ENCODE assay signal across 9 cellular contexts in the genomic region with DNA sequence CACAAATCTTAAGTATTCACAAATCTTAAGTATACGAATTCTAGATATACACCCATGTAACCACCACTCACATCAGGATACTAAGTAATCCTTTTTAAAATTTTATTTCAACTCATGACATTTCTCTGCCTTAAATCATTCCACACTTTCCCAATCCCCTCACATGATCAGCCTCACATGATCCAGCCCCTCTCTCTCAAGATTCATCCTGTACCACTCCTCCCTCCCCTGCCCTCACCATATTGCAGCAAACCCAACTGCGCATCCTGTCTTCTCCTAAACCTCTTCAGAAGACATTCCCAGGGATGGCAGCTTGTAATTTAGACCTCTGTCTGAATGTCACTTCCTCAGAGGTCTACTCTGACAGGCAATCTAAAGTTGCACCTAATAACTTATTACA. TPM values are rescaled to one million over a fixed set of nuclear protein-coding genes. Genes with fewer than 3 reads are reported as not detected.
A peak's percentile ranks its signal among the peaks of the same experiment; 100 is the strongest.
DNase-seq lines count a peak whose midpoint lies in the region; ATAC-seq and TF ChIP-seq lines count a peak whose summit lies in the region.
"Had no signal": no experiment of that assay in that cellular context is flagged by ENCODE, and none has a peak within 500 bp of the region (broad histone marks: within the 10 kb centered on the region; RNA-seq: fewer than 3 reads in every experiment).

No MANE protein-coding gene starts in this region.

- peaks cover 4% of the 10 kb centered on the region; the same call in 1 of the 3 replicates for H3K9me3 Mint-ChIP-seq in GM23338
- H3K9me3 Mint-ChIP-seq in activated CD4-positive, alpha-beta memory T cell treated with anti-CD3 and anti-CD28 coated beads, Interleukin-2, amount 10 ng/mL, durations not matched to agents 7 days and 5 days = no peaks in the 10 kb centered on the region
- H3K9me3 Mint-ChIP-seq in effector memory CD8-positive, alpha-beta T cell = no peaks in the 10 kb centered on the region

- peaks cover 19% of the 10 kb centered on the region for H3K27me3 Mint-ChIP-seq in GM23338 (ENCODE audit: insufficient read depth, low read depth, poor library complexity)
- peaks cover 9% of the 10 kb centered on the region for H3K27me3 Mint-ChIP-seq in activated CD4-positive, alpha-beta memory T cell treated with anti-CD3 and anti-CD28 coated beads, Interleukin-2, amount 10 ng/mL, durations not matched to agents 7 days and 5 days
- peaks cover 5 to 11% of the 10 kb centered on the region in 2 donors for H3K27me3 Mint-ChIP-seq in effector memory CD8-positive, alpha-beta T cell

- peaks cover 32% of the 10 kb centered on the region for H3K36me3 Mint-ChIP-seq in GM23338 (ENCODE audit: low read depth)
- H3K36me3 Mint-ChIP-seq in activated CD4-positive, alpha-beta memory T cell treated with anti-CD3 and anti-CD28 coated beads, Interleukin-2, amount 10 ng/mL, durations not matched to agents 7 days and 5 days (ENCODE audit: low read depth) = peaks cover 25% of the 10 kb centered on the region
- H3K36me3 Mint-ChIP-seq in effector memory CD8-positive, alpha-beta T cell (ENCODE audit: insufficient read depth) = peaks cover 25% of the 10 kb centered on the region

- peaks cover 12% of the 10 kb centered on the region for H3K36me3 ChIP-seq in ACC112 (ENCODE audit: insufficient read depth, low read length)
- H3K36me3 ChIP-seq in GM23338 (ENCODE audit: insufficient read depth) = peaks cover 6% of the 10 kb centered on the region; the same call in 1 of the 2 replicates
- peaks cover 3% of the 10 kb centered on the region for H3K36me3 ChIP-seq in iPS-15b (ENCODE audit: control insufficient read depth, insufficient read depth, low read length)
- H3K36me3 ChIP-seq in psoas muscle (ENCODE audit: insufficient read depth in 1 of 2, low read depth in 1 of 2) = no peaks in the 10 kb centered on the region

- peak; percentile 49 for DNase-seq in GM23338 (ENCODE audit: low spot score)
- DNase-seq in activated CD4-positive, alpha-beta memory T cell treated with anti-CD3 and anti-CD28 coated beads, Interleukin-2, amount 10 ng/mL, durations not matched to agents 7 days and 5 days = no peak
- no peak for DNase-seq in psoas muscle
- DNase-seq in DMS79 (lab: John Stamatoyannopoulos, UW) = no peak
- DNase-seq in effector memory CD8-positive, alpha-beta T cell = no peak

- TF ChIP-seq CTCF in GM23338 (conservative IDR thresholded peaks at IDR 0.05; ENCODE audit: low read depth in 2 of 2) = no peak
- TF ChIP-seq CTCF in psoas muscle (IDR thresholded peaks at IDR 0.05) = no peak

- H3K4me1 ChIP-seq in ACC112 (ENCODE audit: control insufficient read depth, insufficient read depth, low read length, unreplicated experiment) (peaks cover 34% of the 10 kb centered on the region), GM23338 (ENCODE audit: insufficient read depth) (peaks cover 29% of the 10 kb centered on the region), iPS-15b (ENCODE audit: control insufficient read depth, insufficient read depth, low read length) (peaks cover 3% of the 10 kb centered on the region), psoas muscle (peaks cover 34% of the 10 kb centered on the region)

- H4K20me1 ChIP-seq in GM23338 (replicated peaks; ENCODE audit: insufficient read depth) = peaks cover 21% of the 10 kb centered on the region

- H3K4me3 Mint-ChIP-seq in GM23338 = peak overlapping the region; percentile 96
- peak overlapping the region; percentile 97 for H3K4me3 Mint-ChIP-seq in activated CD4-positive, alpha-beta memory T cell treated with anti-CD3 and anti-CD28 coated beads, Interleukin-2, amount 10 ng/mL, durations not matched to agents 7 days and 5 days
- peak overlapping the region in 1 of 2 donors; percentile 97 for H3K4me3 Mint-ChIP-seq in effector memory CD8-positive, alpha-beta T cell

- POLR2A ChIA-PET in activated CD4-positive, alpha-beta memory T cell treated with anti-CD3 and anti-CD28 coated beads, Interleukin-2, amount 10 ng/mL, durations not matched to agents 7 days and 5 days (lab: Charles Lee) = interaction anchor here (1.8 to 2.0 kb wide), 2 partner anchors 8 to 131 kb away, joined by 4 to 10 read pairs; no protein-coding TSS in a partner anchor

- intact Hi-C loops in psoas muscle (cut with DNase I) = no loop called here

- 0 out of 2 replicates have a peak, but pooled peaks cover 4% of the 10 kb centered on the region for H3F3A ChIP-seq in GM23338 (replicated peaks; ENCODE audit: low read depth)

- H3K27ac ChIP-seq in ACC112 (ENCODE audit: low read depth, low read length) = peak overlapping the region; percentile 60
- peak overlapping the region; percentile 99 for H3K27ac ChIP-seq in GM23338 (ENCODE audit: low read depth)
- no peak overlapping the region for H3K27ac ChIP-seq in psoas muscle

- peaks cover 40% of the 10 kb centered on the region for H3K79me2 ChIP-seq in ACC112 (ENCODE audit: control insufficient read depth, insufficient read depth, low read length, unreplicated experiment)
- H3K79me2 ChIP-seq in GM23338 (replicated peaks; ENCODE audit: insufficient read depth) = peaks cover 32% of the 10 kb centered on the region

- H3K9ac ChIP-seq in iPS-15b (ENCODE audit: low read depth, low read length) = no peak overlapping the region

- CTCF ChIA-PET in activated CD4-positive, alpha-beta memory T cell treated with anti-CD3 and anti-CD28 coated beads, Interleukin-2, amount 10 ng/mL, durations not matched to agents 7 days and 5 days (lab: Charles Lee) = interaction anchor here (3.5 kb wide), 1 partner anchor 24 kb away, joined by 17 read pairs; no protein-coding TSS in a partner anchor

- WGBS in psoas muscle, 3 donors = 86 to 94% (median 94%) methylated on average over 2 of the region's 2 CpGs

- H3K27me3 ChIP-seq in ACC112 (ENCODE audit: insufficient read depth, low read length) (no peaks in the 10 kb centered on the region), GM23338 (ENCODE audit: insufficient read depth) (no peaks in the 10 kb centered on the region), iPS-15b (ENCODE audit: control insufficient read depth, insufficient read depth, low read length) (no peaks in the 10 kb centered on the region), psoas muscle (ENCODE audit: insufficient read depth in 3 of 3, low read length in 2 of 3) (peaks cover 0 to 7% (median 0%) of the 10 kb centered on the region in 3 donors)
- H3K27me3 ChIP-seq: upper lobe of right lung had no signal

- H2AFZ ChIP-seq in ACC112 (ENCODE audit: low read length, unreplicated experiment) = peak overlapping the region; percentile 43
- no peak overlapping the region for H2AFZ ChIP-seq in GM23338

- no peaks in the 10 kb centered on the region for H3K9me2 ChIP-seq in GM23338 (ENCODE audit: insufficient read depth)

- H3K4me2 ChIP-seq in GM23338 = peak overlapping the region; percentile 82

- H3K27ac Mint-ChIP-seq in GM23338 = peak overlapping the region; percentile 76
- no peak overlapping the region for H3K27ac Mint-ChIP-seq in activated CD4-positive, alpha-beta memory T cell treated with anti-CD3 and anti-CD28 coated beads, Interleukin-2, amount 10 ng/mL, durations not matched to agents 7 days and 5 days
- peak overlapping the region in 1 of 2 donors; percentile 62 for H3K27ac Mint-ChIP-seq in effector memory CD8-positive, alpha-beta T cell

- H3K4me1 Mint-ChIP-seq in GM23338 = peaks cover 28% of the 10 kb centered on the region
- peaks cover 35% of the 10 kb centered on the region for H3K4me1 Mint-ChIP-seq in activated CD4-positive, alpha-beta memory T cell treated with anti-CD3 and anti-CD28 coated beads, Interleukin-2, amount 10 ng/mL, durations not matched to agents 7 days and 5 days
- H3K4me1 Mint-ChIP-seq in effector memory CD8-positive, alpha-beta T cell (ENCODE audit: low read depth in 2 of 2) = peaks cover 20 to 23% of the 10 kb centered on the region in 2 donors

- H3K4me3 ChIP-seq in ACC112 (ENCODE audit: low read depth, low read length) = peak overlapping the region; percentile 84
- H3K4me3 ChIP-seq in GM23338 = peak overlapping the region; percentile 98
- H3K4me3 ChIP-seq in iPS-15b (ENCODE audit: low read depth, low read length) = peak overlapping the region; percentile 98
- no peak overlapping the region for H3K4me3 ChIP-seq in psoas muscle

- no peak for ATAC-seq in GM23338
- no peak for ATAC-seq in psoas muscle
- no peak for ATAC-seq in HG02981 (IDR thresholded peaks at IDR 0.05; ENCODE audit: unreplicated experiment)
- no peak for ATAC-seq in effector memory CD8-positive, alpha-beta T cell (replicated peaks)
- ATAC-seq: upper lobe of right lung had no signal

- H3K9me3 ChIP-seq in iPS-15b (ENCODE audit: control insufficient read depth, insufficient read depth, low read length) = no peaks in the 10 kb centered on the region
- no peaks in the 10 kb centered on the region for H3K9me3 ChIP-seq in psoas muscle
- H3K9me3 ChIP-seq: upper lobe of right lung had no signal

TF ChIP-seq in GM23338, 12 proteins besides CTCF, POLR2A, EP300 and RAD21:
- no peak for TF ChIP-seq ZNF114 (CRISPR knock-in tag; IDR thresholded peaks at IDR 0.05)

RNA-seq across cellular contexts. Expression of a gene that starts 1.7 kb away (rescaled TPM):
- 564 and 584 TPM in 2 replicates for total RNA-seq in GM23338 (2014; rRNA removed; shearing (Covaris generic))
- polyA plus RNA-seq in GM23338 (2016; fragmentation: Nextera tagmentation; extraction: Ambion mirVana) (130 and 141 TPM in 2 replicates), psoas muscle (100 to 1,000 TPM; 150 to 304 (median 207) TPM)
- 100 to 1,000 TPM; 303 to 311 TPM for total RNA-seq in activated CD4-positive, alpha-beta memory T cell treated with anti-CD3 and anti-CD28 coated beads, Interleukin-2, amount 10 ng/mL, durations not matched to agents 7 days and 5 days
- total RNA-seq in psoas muscle = 100 to 1,000 TPM; 565 to 669 (median 617) TPM

RNA-seq across cellular contexts. Expression of a gene that starts 45.3 kb away (rescaled TPM):
- 5.7 and 6.9 TPM in 2 replicates for total RNA-seq in GM23338 (2014; rRNA removed; shearing (Covaris generic))
- polyA plus RNA-seq in GM23338 (2016; fragmentation: Nextera tagmentation; extraction: Ambion mirVana) (1.5 and 1.8 TPM in 2 replicates), psoas muscle (10 to 100 TPM; 37.7 to 48.9 (median 47.1) TPM)
- total RNA-seq in activated CD4-positive, alpha-beta memory T cell treated with anti-CD3 and anti-CD28 coated beads, Interleukin-2, amount 10 ng/mL, durations not matched to agents 7 days and 5 days = under 1 TPM; 0.78 to 0.83 TPM
- 100 to 1,000 TPM in 1 of 4 donors, 10 to 100 TPM in 3; 39.4 to 132 (median 70.7) TPM for total RNA-seq in psoas muscle

RNA-seq across cellular contexts. Expression of a gene that starts 55.7 kb away (rescaled TPM):
- total RNA-seq in GM23338 (2014; rRNA removed; shearing (Covaris generic)) = 537 and 552 TPM in 2 replicates
- polyA plus RNA-seq in GM23338 (2016; fragmentation: Nextera tagmentation; extraction: Ambion mirVana) = 1,013 and 1,049 TPM in 2 replicates
- 1 to 10 TPM; 2.2 to 2.8 TPM for total RNA-seq in activated CD4-positive, alpha-beta memory T cell treated with anti-CD3 and anti-CD28 coated beads, Interleukin-2, amount 10 ng/mL, durations not matched to agents 7 days and 5 days
- 1 to 10 TPM in 3 of 4 donors, under 1 TPM in 1; 0.99 to 1.7 (median 1.4) TPM for total RNA-seq in psoas muscle
- 1 to 10 TPM in 2 of 3 donors, under 1 TPM in 1; 0.39 to 1.6 (median 1.3) TPM for polyA plus RNA-seq in psoas muscle

Comparison
In these comparisons a context has a peak if more than half of its experiments do, and no peak if none do; other contexts are left out.
1. RNA of a gene that starts 55.7 kb away (total RNA-seq): 537 to 552 TPM in GM23338; 2.2 to 2.8 TPM in activated CD4-positive, alpha-beta memory T cell treated with anti-CD3 and anti-CD28 coated beads, Interleukin-2, amount 10 ng/mL, durations not matched to agents 7 days and 5 days and 0.99 to 1.7 TPM in psoas muscle; every median in the first group is over 100 times any median in the second.